16 cellular contexts compared by ENCODE assay signal in the genomic region with DNA sequence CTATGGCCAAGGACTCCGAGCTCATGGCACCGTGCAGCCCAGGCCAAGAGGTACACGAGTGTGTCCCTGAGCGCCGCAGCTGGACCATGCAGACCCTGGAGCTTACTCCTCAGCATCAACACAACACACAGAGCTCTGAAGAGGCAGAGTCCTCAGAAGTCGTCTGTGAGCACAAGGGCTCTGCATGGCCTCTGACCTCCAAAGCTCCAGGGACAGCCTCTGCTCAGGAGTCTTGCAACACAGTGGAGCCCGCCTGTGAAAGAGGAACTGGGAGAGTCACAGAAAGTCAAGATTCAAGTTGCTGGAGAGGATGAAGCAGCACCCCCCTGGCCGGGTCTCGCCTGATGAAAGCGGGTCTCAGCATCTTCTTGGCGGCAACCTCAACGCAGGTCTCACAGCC. TPM values are rescaled to one million over a fixed set of nuclear protein-coding genes. Genes with fewer than 3 reads are reported as not detected.
DNase-seq lines count a peak whose midpoint lies in the region; ATAC-seq, FAIRE-seq and TF ChIP-seq lines count a peak whose summit lies in the region.
"Had no signal": no experiment of that assay in that cellular context is flagged by ENCODE, and none has a peak within 500 bp of the region (broad histone marks: within the 10 kb centered on the region; RNA-seq: fewer than 3 reads in every experiment).

No MANE protein-coding gene starts in this region.

- H3K4me3 ChIP-seq in GM12878 (no peak overlapping the region), lung (no peak overlapping the region), thyroid gland (replicated peaks in 1 of 3) (no peak overlapping the region)
- H3K4me3 ChIP-seq: esophagus muscularis mucosa had no signal

- H3K9ac ChIP-seq in GM12878 (ENCODE audit: control insufficient read depth, insufficient read depth, low read length) = no peak overlapping the region

- H3K36me3 ChIP-seq in GM12878 (ENCODE audit: control insufficient read depth in 2 of 2, insufficient read depth in 2 of 2, low read length in 1 of 2) = peaks cover 3% of the 10 kb centered on the region in 2 experiments; a peak in 2 of 4 replicates
- H3K36me3 ChIP-seq in lung (ENCODE audit: control insufficient read depth in 2 of 2, insufficient read depth in 2 of 2, low read length in 2 of 2) = peaks cover 0 to 23% of the 10 kb centered on the region in 2 donors
- peaks cover 6 to 10% of the 10 kb centered on the region in 2 donors for H3K36me3 ChIP-seq in thyroid gland

- no peak for FAIRE-seq in GM12878 (lab: Jason Lieb, UNC)
- FAIRE-seq: HTR-8/SVneo, islet of Langerhans had no signal

- no peak for TF ChIP-seq POLR2A in GM12878 (IDR thresholded peaks at IDR 0.05; ENCODE audit: low read depth, low read length)
- no peak for TF ChIP-seq POLR2A in thyroid gland (IDR thresholded peaks at IDR 0.05)

- H4K20me1 ChIP-seq in GM12878 (ENCODE audit: control insufficient read depth, insufficient read depth) = peaks cover 4% of the 10 kb centered on the region; the same call in 1 of the 2 replicates

- H3K9me3 ChIP-seq in GM12878 (replicated peaks; ENCODE audit: control insufficient read depth, insufficient read depth, low read length) (no peaks in the 10 kb centered on the region), lung (ENCODE audit: control insufficient read depth in 2 of 2, insufficient read depth in 1 of 2, low read length in 1 of 2) (no peaks in the 10 kb centered on the region), thyroid gland (no peaks in the 10 kb centered on the region)
- H3K9me3 ChIP-seq: esophagus muscularis mucosa had no signal

- no peak overlapping the region for H2AFZ ChIP-seq in GM12878 (ENCODE audit: control insufficient read depth, low read depth, low read length)

- peak; percentile 66 for DNase-seq in Ammon's horn (ENCODE audit: low spot score)
- DNase-seq in Kasumi-1 (lab: John Stamatoyannopoulos, UW) = peak; percentile 86 to 88
- no peak for DNase-seq in GM12878 (ENCODE audit: low read depth, low spot score)
- peak; percentile 55 for DNase-seq in lung (ENCODE audit: low spot score)
- DNase-seq in thyroid gland = no peak
- no peak for DNase-seq in activated CD4-positive, alpha-beta T cell treated with anti-CD3 and anti-CD28 coated beads, Interleukin-2, amount 50 U/mL, for 4 hours
- DNase-seq: activated T-cell treated with anti-CD3 and anti-CD28 coated beads, Interleukin-2, amount 50 U/mL, for 48 hours; brain microvascular endothelial cell; NCI-H2029; stimulated activated naive CD4-positive, alpha-beta T cell; WERI-Rb-1 had no signal

- 0 out of 4 replicates have a peak, but pooled peaks of 1 of the 2 experiments have one; percentile 36 for TF ChIP-seq EP300 in GM12878 (IDR thresholded peaks at IDR 0.05; ENCODE audit: borderline replicate concordance in 1 of 2, control insufficient read depth in 1 of 2, low read depth in 2 of 2, low read length in 2 of 2)

- RAD21 ChIA-PET in GM12878 (lab: Charles Lee; ENCODE audit: unreplicated experiment) = no interaction called here

- ATAC-seq in GM12878 (peak; percentile 60), lung (ENCODE audit: insufficient read depth, low FRiP score) (no peak), GM18870 (IDR thresholded peaks at IDR 0.05; ENCODE audit: unreplicated experiment) (no peak), HG03460 (IDR thresholded peaks at IDR 0.05; ENCODE audit: unreplicated experiment) (no peak)

- no peak for TF ChIP-seq CTCF in GM12878 (IDR thresholded peaks at IDR 0.05 in 2 of 3, conservative IDR thresholded peaks at IDR 0.05 in 1 of 3; ENCODE audit: control insufficient read depth in 2 of 3, extremely low read depth in 1 of 3, insufficient read depth in 1 of 3, low read depth in 3 of 3, low read length in 3 of 3)
- TF ChIP-seq CTCF in lung (IDR thresholded peaks at IDR 0.05; ENCODE audit: control extremely low read depth, extremely low read depth) = no peak
- no peak for TF ChIP-seq CTCF in thyroid gland (IDR thresholded peaks at IDR 0.05)

- no peaks in the 10 kb centered on the region for H3K27me3 ChIP-seq in GM12878 (replicated peaks in 1 of 2; ENCODE audit: control insufficient read depth in 2 of 2, insufficient read depth in 2 of 2, low read length in 1 of 2)
- no peaks in the 10 kb centered on the region for H3K27me3 ChIP-seq in lung (ENCODE audit: control insufficient read depth, insufficient read depth)
- H3K27me3 ChIP-seq in thyroid gland = no peaks in the 10 kb centered on the region
- H3K27me3 ChIP-seq: brain microvascular endothelial cell, esophagus muscularis mucosa had no signal

- SMC1A ChIA-PET in GM12878 (lab: Charles Lee; ENCODE audit: uncharacterized antibody, unreplicated experiment) = interaction anchor here (0.8 kb wide), 1 partner anchor 85 kb away, joined by 3 read pairs; no protein-coding TSS in a partner anchor

- intact Hi-C loops in GM12878 (cut with micrococcal nuclease; ENCODE audit: unreplicated experiment) (no loop called here), thyroid gland (cut with DNase I) (no loop called here)

- in situ Hi-C loops in GM12878 (cut with MboI) = no loop called here

- H3K27ac ChIP-seq in GM12878 (ENCODE audit: control insufficient read depth, insufficient read depth) = no peak overlapping the region
- H3K27ac ChIP-seq in lung (ENCODE audit: low read depth in 1 of 2, low read length in 1 of 2) = no peak overlapping the region
- H3K27ac ChIP-seq in thyroid gland = no peak overlapping the region
- H3K27ac ChIP-seq: brain microvascular endothelial cell, esophagus muscularis mucosa, WERI-Rb-1 had no signal

- H3K79me2 ChIP-seq in GM12878 (ENCODE audit: control insufficient read depth, insufficient read depth, low read length) = peaks cover 18% of the 10 kb centered on the region

- CTCF ChIA-PET in GM12878 (lab: Yijun Ruan, JAX) = no interaction called here

- no peak overlapping the region; the same call in 1 of the 2 replicates for H3K4me2 ChIP-seq in GM12878 (ENCODE audit: control insufficient read depth, insufficient read depth)

- peaks cover 13% of the 10 kb centered on the region for H3K4me1 ChIP-seq in GM12878 (ENCODE audit: control insufficient read depth, insufficient read depth, low read length)
- peaks cover 12 to 18% of the 10 kb centered on the region in 2 donors for H3K4me1 ChIP-seq in lung (ENCODE audit: control insufficient read depth in 2 of 2, insufficient read depth in 2 of 2, low read length in 2 of 2)
- H3K4me1 ChIP-seq in thyroid gland = peaks cover 20 to 22% of the 10 kb centered on the region in 2 donors

- TF ChIP-seq RAD21 in GM12878 (IDR thresholded peaks at IDR 0.05; ENCODE audit: insufficient read depth, low read depth, low read length) = no peak

- 66% methylated on average over 12 of the region's 12 CpGs for WGBS in GM12878 (ENCODE audit: insufficient coverage, insufficient replicate concordance, low lambda C conversion rate, missing lambda C conversion rate)
- WGBS in lung, 2 donors = 61 to 78% methylated on average over 12 of the region's 12 CpGs
- WGBS in thyroid gland, 2 donors = 82 to 83% methylated on average over 12 of the region's 12 CpGs

- BruUV-seq in GM12878 (replicated peaks; lab: Mats Ljungman, UMichigan) = no TSS peak

- POLR2A ChIA-PET in GM12878 (lab: Charles Lee) = no interaction called here

TF ChIP-seq in GM12878, 131 proteins besides CTCF, POLR2A, EP300 and RAD21 (continues in another document):
- TF ChIP-seq MEF2A (IDR thresholded peaks at IDR 0.05; ENCODE audit: insufficient read depth, low read depth, low read length) = no peak
- TF ChIP-seq TCF3 (IDR thresholded peaks at IDR 0.05; ENCODE audit: borderline replicate concordance, insufficient read depth, low read depth, low read length) = no peak
- no peak for TF ChIP-seq CBFB (IDR thresholded peaks at IDR 0.05; ENCODE audit: low read depth)
- TF ChIP-seq CREB1 (IDR thresholded peaks at IDR 0.05; ENCODE audit: low read depth) = no peak
- TF ChIP-seq IKZF1 (conservative IDR thresholded peaks at IDR 0.05) = 0 out of 2 replicates have a peak, but pooled peaks have one; percentile 33
- peak; percentile 63 for TF ChIP-seq NR2C1 (IDR thresholded peaks at IDR 0.05)
- TF ChIP-seq MYB (IDR thresholded peaks at IDR 0.05; ENCODE audit: borderline replicate concordance, low read depth, low read length) = no peak
- peak; percentile 79 for TF ChIP-seq MEF2B (IDR thresholded peaks at IDR 0.05; ENCODE audit: partially characterized antibody, poor library complexity, severe bottlenecking)
- no peak for TF ChIP-seq SP1 (IDR thresholded peaks at IDR 0.05; ENCODE audit: low read depth, low read length)
- TF ChIP-seq NR2F1 (conservative IDR thresholded peaks at IDR 0.05) = peak; percentile 95
- no peak for TF ChIP-seq ZZZ3 (IDR thresholded peaks at IDR 0.05; ENCODE audit: control insufficient read depth, insufficient read length, low read depth)
- no peak for TF ChIP-seq NFXL1 (IDR thresholded peaks at IDR 0.05; ENCODE audit: borderline replicate concordance)

RNA-seq across cellular contexts. Expression of a gene that starts 2.9 kb away (rescaled TPM):
- 48.2 and 48.9 TPM in 2 replicates for total RNA-seq in GM12878 (2013; cell fraction: nucleolus; rRNA removed)
- total RNA-seq in GM12878 (2014; rRNA removed) (48.7 and 51.2 TPM in 2 replicates), GM12878 (2014; rRNA removed; fragmentation: Illumina TruSeq; extraction: Trizol) (22.5 and 23.7 TPM in 2 replicates), GM12878 (2021) (51.5 and 51.9 TPM in 2 replicates), lung (100 to 1,000 TPM; 177 to 238 TPM), thyroid gland (100 to 1,000 TPM; 168 to 320 (median 259) TPM)
- polyA plus RNA-seq in GM12878 (2011; ENCODE audit: low read depth) = 10.0 TPM
- polyA plus RNA-seq in GM12878 (2011; rRNA removed) (34.7 and 60.2 TPM in 2 replicates), GM12878 (2014; fragmentation: Illumina TruSeq; extraction: Trizol) (11.6 and 25.2 TPM in 2 replicates), GM12878 (2014; fragmentation: Nextera tagmentation; extraction: Ambion mirVana) (1 to 10 TPM; 1.0 to 3.2 TPM), GM12878 (2014; rRNA removed) (51.0 and 54.2 TPM in 2 replicates), GM12878 (2016; fragmentation: Nextera tagmentation; extraction: Ambion mirVana) (100 to 1,000 TPM in 1 of 2 experiments, 10 to 100 TPM in 1; 97.5 to 100 TPM), lung (100 to 1,000 TPM in 1 of 2 donors, 10 to 100 TPM in 1; 46.1 to 289 TPM)
- polyA plus RNA-seq in GM12878 (2011; cell fraction: cytosol; rRNA removed) = 48.3 and 72.2 TPM in 2 replicates
- polyA plus RNA-seq in GM12878 (2011; cell fraction: nucleus; rRNA removed) = 70.0 and 75.7 TPM in 2 replicates
- 46.0 and 50.7 TPM in 2 replicates for polyA plus RNA-seq in GM12878 (2012)
- 23.3 and 33.4 TPM in 2 replicates for polyA minus RNA-seq in GM12878 (2011; rRNA and poly(A)+ RNA removed)
- 17.7 and 21.4 TPM in 2 replicates for polyA minus RNA-seq in GM12878 (2011; cell fraction: cytosol; rRNA and poly(A)+ RNA removed)
- 15.6 and 23.3 TPM in 2 replicates for polyA minus RNA-seq in GM12878 (2011; cell fraction: nucleus; rRNA and poly(A)+ RNA removed)

Comparison
In these comparisons a context has a peak if more than half of its experiments do, and no peak if none do; other contexts are left out.
1. DNase-seq: peak in Ammon's horn (single experiment), Kasumi-1 (2 of 2) and lung (single experiment); none in GM12878 (single experiment), thyroid gland (0 of 2) and activated CD4-positive, alpha-beta T cell treated with anti-CD3 and anti-CD28 coated beads, Interleukin-2, amount 50 U/mL, for 4 hours (0 of 2).